ENCODE assay signal across 22 cellular contexts in the genomic region with DNA sequence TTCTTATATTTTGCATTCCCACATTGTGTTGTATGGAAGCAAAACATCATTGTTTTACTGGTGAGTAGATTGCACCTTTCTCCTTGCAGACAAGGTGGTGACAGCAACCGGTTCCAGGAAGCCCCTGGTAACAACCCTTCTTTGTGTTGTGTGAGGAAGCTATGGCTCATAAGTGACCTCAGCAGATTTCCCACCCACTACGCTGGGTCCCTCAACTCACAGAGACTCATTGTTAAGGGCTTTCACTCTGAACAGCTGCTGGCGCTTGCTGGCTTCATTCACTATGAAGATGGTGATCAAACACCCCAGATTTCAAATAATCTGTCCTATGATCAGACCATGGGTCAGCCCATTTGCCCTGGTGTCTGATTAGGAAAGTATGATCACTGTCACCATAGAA. TPM values are rescaled to one million over a fixed set of nuclear protein-coding genes. Genes with fewer than 3 reads are reported as not detected.
DNase-seq lines count a peak whose midpoint lies in the region; ATAC-seq and TF ChIP-seq lines count a peak whose summit lies in the region.
"Had no signal": no experiment of that assay in that cellular context is flagged by ENCODE, and none has a peak within 500 bp of the region (broad histone marks: within the 10 kb centered on the region; RNA-seq: fewer than 3 reads in every experiment).

No MANE protein-coding gene starts in this region.

- CTCF ChIA-PET in activated naive CD4-positive, alpha-beta T cell treated with anti-CD3 and anti-CD28 coated beads for 36 hours (lab: Charles Lee) = interaction anchor here (1.8 to 1.9 kb wide), 2 partner anchors 22 to 81 kb away, joined by 6 to 11 read pairs; no protein-coding TSS in a partner anchor

- no peak for TF ChIP-seq CTCF in esophagus muscularis mucosa (IDR thresholded peaks at IDR 0.05)

- H3K27ac Mint-ChIP-seq in activated naive CD4-positive, alpha-beta T cell treated with anti-CD3 and anti-CD28 coated beads for 36 hours = no peak overlapping the region
- H3K27ac Mint-ChIP-seq: activated naive CD8-positive, alpha-beta T cell treated with anti-CD3 and anti-CD28 coated beads, Interleukin-2, amount 10 ng/mL, durations not matched to agents 7 days and 5 days; IgD-negative memory B cell; naive B cell had no signal

- H3K9me3 Mint-ChIP-seq in activated naive CD4-positive, alpha-beta T cell treated with anti-CD3 and anti-CD28 coated beads for 36 hours = no peaks in the 10 kb centered on the region
- H3K9me3 Mint-ChIP-seq: activated naive CD8-positive, alpha-beta T cell treated with anti-CD3 and anti-CD28 coated beads, Interleukin-2, amount 10 ng/mL, durations not matched to agents 7 days and 5 days; CD4-positive, CD25-positive, alpha-beta regulatory T cell; effector memory CD8-positive, alpha-beta T cell; IgD-negative memory B cell; naive B cell had no signal

- peaks cover 6% of the 10 kb centered on the region for H3K4me1 Mint-ChIP-seq in activated naive CD4-positive, alpha-beta T cell treated with anti-CD3 and anti-CD28 coated beads for 36 hours (ENCODE audit: low read depth)

- H3K27me3 ChIP-seq in SJCRH30 = no peaks in the 10 kb centered on the region
- H3K27me3 ChIP-seq in esophagus muscularis mucosa = no peaks in the 10 kb centered on the region
- H3K27me3 ChIP-seq: spleen, uterus had no signal

- 55% methylated on average over 3 of the region's 3 CpGs for WGBS in esophagus muscularis mucosa

- ATAC-seq in stimulated activated naive CD8-positive, alpha-beta T cell treated with anti-CD3 and anti-CD28 coated beads, Interleukin-15, Interleukin-2, amounts not matched to agents 100 U/mL and 50 U/mL, for 24 hours = peak; percentile 78
- ATAC-seq: effector memory CD8-positive, alpha-beta T cell; left colon had no signal

- H3K36me3 Mint-ChIP-seq in activated naive CD4-positive, alpha-beta T cell treated with anti-CD3 and anti-CD28 coated beads for 36 hours (ENCODE audit: low read depth) = peaks cover 2% of the 10 kb centered on the region
- H3K36me3 Mint-ChIP-seq: activated naive CD8-positive, alpha-beta T cell treated with anti-CD3 and anti-CD28 coated beads, Interleukin-2, amount 10 ng/mL, durations not matched to agents 7 days and 5 days; naive B cell had no signal

- H3K9me3 ChIP-seq in SJCRH30 (replicated peaks) = no peaks in the 10 kb centered on the region
- H3K9me3 ChIP-seq in esophagus muscularis mucosa = no peaks in the 10 kb centered on the region
- H3K9me3 ChIP-seq: spleen, uterus had no signal

- peak; percentile 40 for DNase-seq in activated naive CD4-positive, alpha-beta T cell treated with anti-CD3 and anti-CD28 coated beads for 36 hours
- no peak for DNase-seq in activated naive CD4-positive, alpha-beta T cell treated with anti-CD3 and anti-CD28 coated beads, Interleukin-2, amount 50 U/mL, for 16 hours
- DNase-seq in SJCRH30 (peak; percentile 93 to 98), foreskin melanocyte (peak; percentile 79), esophagus muscularis mucosa (ENCODE audit: extremely low spot score) (no peak), 8988T (no peak)
- no peak for DNase-seq in stimulated activated naive CD8-positive, alpha-beta T cell treated with anti-CD3 and anti-CD28 coated beads, Interleukin-15, Interleukin-2, amounts not matched to agents 100 U/mL and 50 U/mL, for 24 hours
- no peak for DNase-seq in effector CD4-positive, alpha-beta T cell
- DNase-seq: activated CD4-positive, alpha-beta T cell treated with anti-CD3 and anti-CD28 coated beads for 4 hours; activated naive CD8-positive, alpha-beta T cell treated with anti-CD3 and anti-CD28 coated beads, Interleukin-2, amount 10 ng/mL, durations not matched to agents 7 days and 5 days; CD4-positive, CD25-positive, alpha-beta regulatory T cell; effector memory CD8-positive, alpha-beta T cell; GOT3; left colon; mesendoderm; naive B cell; SIG-M5; spleen; T-helper 1 cell; uterus had no signal

- H3K4me3 ChIP-seq in SJCRH30 (peak overlapping the region; percentile 16; the same call in 1 of the 2 replicates), esophagus muscularis mucosa (no peak overlapping the region)
- H3K4me3 ChIP-seq: spleen, uterus had no signal

- H3K27me3 Mint-ChIP-seq in activated naive CD4-positive, alpha-beta T cell treated with anti-CD3 and anti-CD28 coated beads for 36 hours (ENCODE audit: low read depth) = no peaks in the 10 kb centered on the region
- H3K27me3 Mint-ChIP-seq: activated naive CD8-positive, alpha-beta T cell treated with anti-CD3 and anti-CD28 coated beads, Interleukin-2, amount 10 ng/mL, durations not matched to agents 7 days and 5 days; CD4-positive, CD25-positive, alpha-beta regulatory T cell; effector memory CD8-positive, alpha-beta T cell; IgD-negative memory B cell had no signal

- H3K27ac ChIP-seq in SJCRH30 (peak overlapping the region; percentile 99), esophagus muscularis mucosa (replicated peaks in 1 of 4) (no peak overlapping the region)
- H3K27ac ChIP-seq: HL-60, spleen, uterus had no signal

- TF ChIP-seq POLR2A in esophagus muscularis mucosa (IDR thresholded peaks at IDR 0.05; ENCODE audit: low read depth) = no peak

- intact Hi-C loops in activated naive CD4-positive, alpha-beta T cell treated with anti-CD3 and anti-CD28 coated beads for 36 hours (cut with micrococcal nuclease) = no loop called here
- intact Hi-C loops in esophagus muscularis mucosa (cut with DNase I) = no loop called here

- no peaks in the 10 kb centered on the region for H3K36me3 ChIP-seq in SJCRH30
- no peaks in the 10 kb centered on the region for H3K36me3 ChIP-seq in esophagus muscularis mucosa
- H3K36me3 ChIP-seq: spleen, uterus had no signal

- no peak overlapping the region for H3K4me3 Mint-ChIP-seq in activated naive CD4-positive, alpha-beta T cell treated with anti-CD3 and anti-CD28 coated beads for 36 hours
- H3K4me3 Mint-ChIP-seq: activated naive CD8-positive, alpha-beta T cell treated with anti-CD3 and anti-CD28 coated beads, Interleukin-2, amount 10 ng/mL, durations not matched to agents 7 days and 5 days; CD4-positive, CD25-positive, alpha-beta regulatory T cell; effector memory CD8-positive, alpha-beta T cell; IgD-negative memory B cell; naive B cell had no signal

- no peak for TF ChIP-seq EP300 in esophagus muscularis mucosa (IDR thresholded peaks at IDR 0.05)

- peaks cover 23% of the 10 kb centered on the region for H3K4me1 ChIP-seq in SJCRH30
- no peaks in the 10 kb centered on the region for H3K4me1 ChIP-seq in esophagus muscularis mucosa
- H3K4me1 ChIP-seq: spleen, uterus had no signal

RNA-seq across cellular contexts. Expression of a gene that starts 53.4 kb away (rescaled TPM):
- 100 to 1,000 TPM; 167 TPM for total RNA-seq in activated naive CD4-positive, alpha-beta T cell treated with anti-CD3 and anti-CD28 coated beads for 36 hours
- total RNA-seq in SJCRH30 (2014; rRNA removed; shearing (Covaris generic)) = 14.8 and 18.8 TPM in 2 replicates
- 10 to 100 TPM; 31.5 to 61.5 (median 36.3) TPM for total RNA-seq in esophagus muscularis mucosa

RNA-seq across cellular contexts. Expression of a gene that starts 57.3 kb away (rescaled TPM):
- 10 to 100 TPM in 1 of 2 experiments, 1 to 10 TPM in 1; 9.2 to 11.0 TPM for total RNA-seq in activated naive CD4-positive, alpha-beta T cell treated with anti-CD3 and anti-CD28 coated beads for 36 hours
- total RNA-seq in SJCRH30 (2014; rRNA removed; shearing (Covaris generic)) = 13.5 and 14.1 TPM in 2 replicates
- 10 to 100 TPM; 28.8 to 43.2 (median 39.1) TPM for total RNA-seq in esophagus muscularis mucosa

Comparison
In these comparisons a context has a peak if more than half of its experiments do, and no peak if none do; other contexts are left out.
1. DNase-seq: peak in activated naive CD4-positive, alpha-beta T cell treated with anti-CD3 and anti-CD28 coated beads for 36 hours (single experiment), SJCRH30 (2 of 2) and foreskin melanocyte (single experiment); none in activated naive CD4-positive, alpha-beta T cell treated with anti-CD3 and anti-CD28 coated beads, Interleukin-2, amount 50 U/mL, for 16 hours (single experiment), stimulated activated naive CD8-positive, alpha-beta T cell treated with anti-CD3 and anti-CD28 coated beads, Interleukin-15, Interleukin-2, amounts not matched to agents 100 U/mL and 50 U/mL, for 24 hours (single experiment), esophagus muscularis mucosa (single experiment), 8988T (single experiment) and effector CD4-positive, alpha-beta T cell (single experiment).